ENCODE assay signal across 8 cellular contexts in genomic region chr10:15370741-15371701, GRCh38. TPM values are rescaled to one million over a fixed set of nuclear protein-coding genes. Genes with fewer than 3 reads are reported as not detected.
DNase-seq lines count a peak whose midpoint lies in the region; ATAC-seq and TF ChIP-seq lines count a peak whose summit lies in the region.

TSS of gene FAM171A1 (minus strand) at chr10:15371289. CDS start at chr10:15371052, 237 bp downstream.

- TF ChIP-seq CTCF in GM10266 (IDR thresholded peaks at IDR 0.05; ENCODE audit: control insufficient read depth, insufficient read depth, low read depth, missing control alignments) (peak; percentile 52), fibroblast of villous mesenchyme (IDR thresholded peaks at IDR 0.05; ENCODE audit: insufficient read depth, low read depth, low read length) (no peak), neural crest cell (conservative IDR thresholded peaks at IDR 0.05) (peak; percentile 38)

- peak within 1 kb of the TSS; percentile 62 for H3K4me3 ChIP-seq in fibroblast of villous mesenchyme (ENCODE audit: low read depth, low read length)

- peaks cover 29% of the 10 kb centered on the region for H3K27me3 Mint-ChIP-seq in neural crest cell (ENCODE audit: low read depth)

- no peaks in the 10 kb centered on the region for H3K9me3 Mint-ChIP-seq in neural crest cell

- H3K27ac Mint-ChIP-seq in neural crest cell (ENCODE audit: unreplicated experiment), result peak within 1 kb of the TSS; percentile 97

- H3K36me3 Mint-ChIP-seq in neural crest cell (ENCODE audit: low read depth), result no peaks in the 10 kb centered on the region

- ATAC-seq in HG02642 (IDR thresholded peaks at IDR 0.05; ENCODE audit: poor library complexity, unreplicated experiment) (peak; percentile 62), GM18873 (IDR thresholded peaks at IDR 0.05; ENCODE audit: low FRiP score, unreplicated experiment) (no peak)

- peaks cover 27% of the 10 kb centered on the region for H3K4me1 Mint-ChIP-seq in neural crest cell

- H3K4me3 Mint-ChIP-seq in neural crest cell, result peak within 1 kb of the TSS; percentile 96

- peak; percentile 85 for DNase-seq in GM10266 (ENCODE audit: extremely low spot score)
- DNase-seq in RKO (ENCODE audit: low spot score), result peak; percentile 75
- peak; percentile 17 for DNase-seq in activated gamma-delta T cell treated with anti-CD3 and anti-CD28 coated beads, Interleukin-2, amount 50 U/mL, for 16 hours (ENCODE audit: low read depth)
- DNase-seq in fibroblast of villous mesenchyme (ENCODE audit: low read depth), result peak; percentile 49
- DNase-seq in neural crest cell (ENCODE audit: low read depth, low spot score), result peak; percentile 55
- peak; percentile 30 for DNase-seq in stromal cell of bone marrow (ENCODE audit: low read depth)

RNA-seq across cellular contexts. Expression of gene FAM171A1, which starts in this region (rescaled TPM):
- total RNA-seq in fibroblast of villous mesenchyme (16.8 TPM in 2 replicates), neural crest cell (64.2 and 70.4 TPM in 2 replicates)

Comparison
In these comparisons a context has a peak if more than half of its experiments do, and no peak if none do; other contexts are left out.
1. DNase-seq: peak in every context shown above with its lines; median percentile 85 in GM10266; 75 in RKO; 55 in neural crest cell; 49 in fibroblast of villous mesenchyme; 30 in stromal cell of bone marrow; 17 in activated gamma-delta T cell treated with anti-CD3 and anti-CD28 coated beads, Interleukin-2, amount 50 U/mL, for 16 hours.